10 cellular contexts compared by ENCODE assay signal in genomic region chr11:11813288-11813962, GRCh38. TPM values are rescaled to one million over a fixed set of nuclear protein-coding genes. Genes with fewer than 3 reads are reported as not detected.
DNase-seq lines count a peak whose midpoint lies in the region; ATAC-seq, FAIRE-seq and TF ChIP-seq lines count a peak whose summit lies in the region.
"Had no signal": no experiment of that assay in that cellular context is flagged by ENCODE, and none has a peak within 500 bp of the region (broad histone marks: within the 10 kb centered on the region; RNA-seq: fewer than 3 reads in every experiment).

No MANE protein-coding gene starts in this region.

- peak; percentile 83 for DNase-seq in HS-27A (ENCODE audit: low read depth)
- DNase-seq in body of pancreas = peak; percentile 44 to 77 (median 61)
- DNase-seq in kidney = no peak
- DNase-seq in D341Med (ENCODE audit: low spot score) = no peak
- DNase-seq in esophagus squamous epithelium (lab: John Stamatoyannopoulos, UW) = no peak
- no peak for DNase-seq in mesothelial cell of epicardium (ENCODE audit: low spot score in 2 of 2, unreplicated experiment in 2 of 2)
- DNase-seq: SIG-M5 had no signal

- ATAC-seq in body of pancreas = peak; percentile 97
- no peak for ATAC-seq in activated CD4-positive, CD25-positive, alpha-beta regulatory T cell treated with anti-CD3 and anti-CD28 coated beads, Interleukin-2, amount 50 U/mL, for 24 hours
- ATAC-seq: GM12878 had no signal

- H3K27me3 ChIP-seq in body of pancreas = no peaks in the 10 kb centered on the region
- no peaks in the 10 kb centered on the region for H3K27me3 ChIP-seq in subcutaneous abdominal adipose tissue (ENCODE audit: control insufficient read depth in 5 of 5, insufficient read depth in 4 of 5, low read length in 5 of 5)
- peaks cover 0 to 22% (median 0%) of the 10 kb centered on the region in 4 donors for H3K27me3 ChIP-seq in esophagus squamous epithelium

- H3K4me3 ChIP-seq in body of pancreas (no peak overlapping the region), kidney (ENCODE audit: low read length in 2 of 2) (no peak overlapping the region), subcutaneous abdominal adipose tissue (ENCODE audit: low read depth in 1 of 5, low read length in 5 of 5) (no peak overlapping the region), esophagus squamous epithelium (no peak overlapping the region)
- H3K4me3 ChIP-seq: GM12878 had no signal

- FAIRE-seq in kidney (lab: Jason Lieb, UNC) = peak; percentile 86
- FAIRE-seq: GM12878 had no signal

- no peaks in the 10 kb centered on the region for H3K27me3 Mint-ChIP-seq in mesothelial cell of epicardium (ENCODE audit: low read depth)

- no peak overlapping the region for H3K9ac ChIP-seq in kidney (ENCODE audit: low read length in 2 of 2)
- peak overlapping the region in 2 of 5 donors; percentile 23 to 69 for H3K9ac ChIP-seq in subcutaneous abdominal adipose tissue (ENCODE audit: low read length in 5 of 5)

- no peaks in the 10 kb centered on the region for H3K36me3 Mint-ChIP-seq in mesothelial cell of epicardium

- H3K9me3 Mint-ChIP-seq in mesothelial cell of epicardium = peaks cover 6% of the 10 kb centered on the region

- no peak overlapping the region for H3K27ac Mint-ChIP-seq in mesothelial cell of epicardium

- no peak overlapping the region for H3K4me3 Mint-ChIP-seq in mesothelial cell of epicardium

- intact Hi-C loops in body of pancreas (cut with DNase I) (no loop called here), kidney (cut with DNase I) (no loop called here), esophagus squamous epithelium (cut with DNase I) (no loop called here)

- TF ChIP-seq POLR2A in body of pancreas (IDR thresholded peaks at IDR 0.05) (no peak), esophagus squamous epithelium (IDR thresholded peaks at IDR 0.05) (no peak)

- H3K9me3 ChIP-seq in body of pancreas = no peaks in the 10 kb centered on the region
- no peaks in the 10 kb centered on the region for H3K9me3 ChIP-seq in kidney (ENCODE audit: control insufficient read depth in 1 of 2, low read length in 2 of 2)
- no peaks in the 10 kb centered on the region for H3K9me3 ChIP-seq in subcutaneous abdominal adipose tissue (ENCODE audit: control insufficient read depth in 5 of 5, low read length in 5 of 5)
- H3K9me3 ChIP-seq in esophagus squamous epithelium = no peaks in the 10 kb centered on the region

- 22 to 28% methylated on average over 3 of the region's 3 CpGs for WGBS in body of pancreas, 2 donors
- 59 to 63% methylated on average over 3 of the region's 3 CpGs for WGBS in esophagus squamous epithelium, 2 donors

- H3K4me1 ChIP-seq in body of pancreas = peaks cover 6% of the 10 kb centered on the region
- H3K4me1 ChIP-seq in kidney (ENCODE audit: control insufficient read depth in 1 of 2, insufficient read depth in 1 of 2, low read depth in 1 of 2, low read length in 2 of 2) = peaks cover 2 to 8% of the 10 kb centered on the region in 2 donors
- peaks cover 0 to 3% (median 0%) of the 10 kb centered on the region in 5 donors for H3K4me1 ChIP-seq in subcutaneous abdominal adipose tissue (ENCODE audit: control insufficient read depth in 5 of 5, insufficient read depth in 5 of 5, low read length in 5 of 5)
- peaks cover 3 to 13% (median 8%) of the 10 kb centered on the region in 3 donors for H3K4me1 ChIP-seq in esophagus squamous epithelium

- TF ChIP-seq CTCF in body of pancreas (IDR thresholded peaks at IDR 0.05) = no peak
- TF ChIP-seq CTCF in kidney (IDR thresholded peaks at IDR 0.05; ENCODE audit: borderline replicate concordance, extremely low read depth, insufficient read depth) = no peak
- no peak for TF ChIP-seq CTCF in esophagus squamous epithelium (IDR thresholded peaks at IDR 0.05)
- no peak for TF ChIP-seq CTCF in mesothelial cell of epicardium (IDR thresholded peaks at IDR 0.05; ENCODE audit: unreplicated experiment)

- H3K36me3 ChIP-seq in body of pancreas (replicated peaks in 1 of 2; ENCODE audit: insufficient read depth in 1 of 2, low read depth in 2 of 2) = no peaks in the 10 kb centered on the region
- no peaks in the 10 kb centered on the region for H3K36me3 ChIP-seq in kidney (ENCODE audit: control insufficient read depth in 1 of 2, insufficient read depth in 2 of 2, low read length in 2 of 2)
- no peaks in the 10 kb centered on the region for H3K36me3 ChIP-seq in subcutaneous abdominal adipose tissue (ENCODE audit: control insufficient read depth in 5 of 5, insufficient read depth in 5 of 5, low read length in 5 of 5)
- H3K36me3 ChIP-seq in esophagus squamous epithelium = no peaks in the 10 kb centered on the region

- peaks cover 3% of the 10 kb centered on the region for H3K4me1 Mint-ChIP-seq in mesothelial cell of epicardium

- H3K27ac ChIP-seq in body of pancreas (peak overlapping the region in 3 of 4 donors; percentile 39 to 55 (median 47)), kidney (ENCODE audit: low read depth in 2 of 2, low read length in 2 of 2) (peak overlapping the region; percentile 36 to 86), subcutaneous abdominal adipose tissue (ENCODE audit: low read depth, low read length) (peak overlapping the region; percentile 82), esophagus squamous epithelium (peak overlapping the region in 2 of 4 donors; percentile 7 to 65)

RNA-seq across cellular contexts. Expression of gene USP47, which starts 28.3 kb away (rescaled TPM):
- 10 to 100 TPM; 51.1 to 63.3 TPM for total RNA-seq in body of pancreas
- total RNA-seq in kidney = 43.3 TPM
- polyA plus RNA-seq in kidney (ENCODE audit: insufficient read depth, low read depth, low replicate concordance) = 16.3 TPM
- 10 to 100 TPM; 30.5 to 74.2 (median 43.6) TPM for total RNA-seq in esophagus squamous epithelium
- 65.2 to 69.0 TPM (median 68.1 TPM) in 3 replicates for total RNA-seq in mesothelial cell of epicardium

Comparison
In these comparisons a context has a peak if more than half of its experiments do, and no peak if none do; other contexts are left out.
1. DNase-seq: peak in HS-27A (single experiment) and body of pancreas (4 of 4); none in kidney (single experiment), D341Med (single experiment), esophagus squamous epithelium (single experiment) and mesothelial cell of epicardium (0 of 2).